ENCODE assay signal across 1 cellular context in the genomic region with DNA sequence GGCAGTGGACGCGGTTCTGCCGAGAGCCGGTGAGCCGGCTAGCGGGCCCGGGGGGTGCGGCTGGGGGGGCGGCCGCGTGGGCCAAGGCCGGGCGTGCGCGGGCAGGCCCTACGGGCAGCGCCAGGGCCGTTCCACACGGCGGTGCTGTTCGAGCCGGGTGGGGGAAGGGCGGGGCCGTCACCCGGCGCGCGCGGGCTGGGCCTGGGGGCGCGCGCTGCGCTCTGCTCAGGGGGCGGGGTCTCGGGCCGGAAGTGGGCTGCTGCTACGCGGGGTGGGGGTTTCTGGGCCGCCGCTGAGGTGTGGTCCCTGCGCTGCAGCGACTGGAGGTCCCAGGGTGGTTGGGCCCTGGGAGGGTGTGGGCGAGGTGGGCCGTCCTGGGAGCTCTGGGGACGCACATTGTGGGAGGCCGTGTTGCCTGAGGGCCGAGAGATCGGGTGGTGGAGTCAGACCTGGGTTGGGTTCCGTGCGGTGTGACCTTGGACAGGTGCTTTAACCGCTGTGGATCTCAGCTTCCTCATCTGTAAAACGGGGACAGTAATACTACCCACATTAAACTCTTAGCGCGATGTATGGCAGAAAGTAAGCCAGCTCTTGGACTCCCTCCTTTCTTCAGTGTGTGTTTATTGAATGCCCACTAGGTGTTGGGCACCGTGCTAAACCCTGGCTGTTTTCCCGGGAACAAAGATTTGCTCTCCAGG.
TF ChIP-seq lines count a peak whose summit lies in the region.

No MANE protein-coding gene starts in this region.

TF ChIP-seq in IMR-90, 13 proteins besides CTCF, POLR2A, EP300 and RAD21:
- no peak for TF ChIP-seq NFE2L2 (IDR thresholded peaks at IDR 0.05; ENCODE audit: low read depth, low read length)
- TF ChIP-seq, protein P1, sequence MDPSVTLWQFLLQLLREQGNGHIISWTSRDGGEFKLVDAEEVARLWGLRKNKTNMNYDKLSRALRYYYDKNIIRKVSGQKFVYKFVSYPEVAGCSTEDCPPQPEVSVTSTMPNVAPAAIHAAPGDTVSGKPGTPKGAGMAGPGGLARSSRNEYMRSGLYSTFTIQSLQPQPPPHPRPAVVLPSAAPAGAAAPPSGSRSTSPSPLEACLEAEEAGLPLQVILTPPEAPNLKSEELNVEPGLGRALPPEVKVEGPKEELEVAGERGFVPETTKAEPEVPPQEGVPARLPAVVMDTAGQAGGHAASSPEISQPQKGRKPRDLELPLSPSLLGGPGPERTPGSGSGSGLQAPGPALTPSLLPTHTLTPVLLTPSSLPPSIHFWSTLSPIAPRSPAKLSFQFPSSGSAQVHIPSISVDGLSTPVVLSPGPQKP (IDR thresholded peaks at IDR 0.05; ENCODE audit: borderline replicate concordance, low read depth, low read length): no peak
- TF ChIP-seq FOS (IDR thresholded peaks at IDR 0.05; ENCODE audit: low read depth, low read length): no peak
- no peak for TF ChIP-seq BHLHE40 (IDR thresholded peaks at IDR 0.05; ENCODE audit: low read depth, low read length)
- peak; percentile 65 for TF ChIP-seq RCOR1 (IDR thresholded peaks at IDR 0.05; ENCODE audit: insufficient replicate concordance, low read length)
- TF ChIP-seq CEBPB (IDR thresholded peaks at IDR 0.05; ENCODE audit: low read depth, low read length): no peak
- TF ChIP-seq MXI1 (IDR thresholded peaks at IDR 0.05; ENCODE audit: borderline replicate concordance, low read depth, low read length): 0 out of 2 replicates have a peak, but pooled peaks have one; percentile 24
- TF ChIP-seq MAZ (IDR thresholded peaks at IDR 0.05; ENCODE audit: borderline replicate concordance, low read depth, low read length): peak; percentile 58; the same call in 1 of the 2 replicates
